8 cellular contexts compared by ENCODE assay signal in genomic region chr1:146007048-146007784, GRCh38. TPM values are rescaled to one million over a fixed set of nuclear protein-coding genes. Genes with fewer than 3 reads are reported as not detected.
A peak's percentile ranks its signal among the peaks of the same experiment; 100 is the strongest.
DNase-seq lines count a peak whose midpoint lies in the region; ATAC-seq and TF ChIP-seq lines count a peak whose summit lies in the region.

No MANE protein-coding gene starts in this region.

- no peak overlapping the region for H3K4me3 ChIP-seq in lower leg skin (ENCODE audit: low read depth, poor library complexity, severe bottlenecking)

- ATAC-seq in HG03097 (IDR thresholded peaks at IDR 0.05; ENCODE audit: low FRiP score, unreplicated experiment) (peak; percentile 57), GM19397 (IDR thresholded peaks at IDR 0.05; ENCODE audit: unreplicated experiment) (no peak)

- peak overlapping the region; percentile 81 for H3K27ac Mint-ChIP-seq in dendritic cell treated with granulocyte-macrophage colony-stimulating factor and Interleukin-4, amounts not matched to agents 40 ng/mL and 50 ng/mL, for 4 days

- no peaks in the 10 kb centered on the region for H3K36me3 Mint-ChIP-seq in dendritic cell treated with granulocyte-macrophage colony-stimulating factor and Interleukin-4, amounts not matched to agents 40 ng/mL and 50 ng/mL, for 4 days (ENCODE audit: low read depth)

- DNase-seq in DMS114 treated with DMSO at 0.1 percent for 48 hours (lab: John Stamatoyannopoulos, UW; ENCODE audit: unreplicated experiment) (peak; percentile 87), NCI-H446 (lab: John Stamatoyannopoulos, UW) (peak; percentile 81 to 90), lower leg skin (ENCODE audit: low spot score in 2 of 2) (peak in 1 of 2 donors; percentile 88)
- DNase-seq in activated CD4-positive, alpha-beta T cell treated with anti-CD3 and anti-CD28 coated beads for 1 hour = peak; percentile 28
- DNase-seq in stimulated activated CD8-positive, alpha-beta memory T cell treated with anti-CD3 and anti-CD28 coated beads, Interleukin-12 subunit alpha, Interleukin-12 subunit beta, amount 100 ng/mL, for 1 hour (ENCODE audit: low read depth) = peak; percentile 63

- intact Hi-C loops in dendritic cell treated with granulocyte-macrophage colony-stimulating factor and Interleukin-4, amounts not matched to agents 40 ng/mL and 50 ng/mL, for 4 days (cut with micrococcal nuclease) = loop anchor here (1.0 kb wide), 1 partner anchor 30 kb away; no protein-coding TSS in a partner anchor
- intact Hi-C loops in lower leg skin (cut with DNase I; ENCODE audit: low total_unique reads) = loop anchor here (2.0 kb wide), 1 partner anchor 28 kb away; no protein-coding TSS in a partner anchor

- peak in 1 of 2 donors; percentile 69 for TF ChIP-seq POLR2A in lower leg skin (IDR thresholded peaks at IDR 0.05)

- peak in 2 of 3 donors; percentile 87 to 93 for TF ChIP-seq CTCF in lower leg skin (IDR thresholded peaks at IDR 0.05)

- H3K4me3 Mint-ChIP-seq in dendritic cell treated with granulocyte-macrophage colony-stimulating factor and Interleukin-4, amounts not matched to agents 40 ng/mL and 50 ng/mL, for 4 days = peak overlapping the region; percentile 45

- peaks cover 47% of the 10 kb centered on the region for H3K4me1 Mint-ChIP-seq in dendritic cell treated with granulocyte-macrophage colony-stimulating factor and Interleukin-4, amounts not matched to agents 40 ng/mL and 50 ng/mL, for 4 days (ENCODE audit: low read depth)

- H3K9me3 Mint-ChIP-seq in dendritic cell treated with granulocyte-macrophage colony-stimulating factor and Interleukin-4, amounts not matched to agents 40 ng/mL and 50 ng/mL, for 4 days = no peaks in the 10 kb centered on the region

- WGBS in lower leg skin, 2 donors = 1 to 2% methylated on average over 3 of the region's 3 CpGs

- no peaks in the 10 kb centered on the region for H3K27me3 Mint-ChIP-seq in dendritic cell treated with granulocyte-macrophage colony-stimulating factor and Interleukin-4, amounts not matched to agents 40 ng/mL and 50 ng/mL, for 4 days

RNA-seq across cellular contexts. Expression of gene TXNIP, which starts 10.8 kb away (rescaled TPM):
- 1,000 to 10,000 TPM; 2,445 to 6,877 (median 3,895) TPM for total RNA-seq in lower leg skin

RNA-seq across cellular contexts. Expression of gene HJV, which starts 14.3 kb away (rescaled TPM):
- not detected for total RNA-seq in lower leg skin

RNA-seq across cellular contexts. Expression of gene POLR3GL, which starts 42.7 kb away (rescaled TPM):
- total RNA-seq in lower leg skin = 10 to 100 TPM; 10.6 to 15.3 (median 14.2) TPM

RNA-seq across cellular contexts. Expression of gene ANKRD34A, which starts 42.8 kb away (rescaled TPM):
- total RNA-seq in lower leg skin = 1 to 10 TPM in 1 of 4 donors, under 1 TPM in 3; 0.12 to 1.3 (median 0.39) TPM

RNA-seq across cellular contexts. Expression of gene LIX1L, which starts 49.4 kb away (rescaled TPM):
- 10 to 100 TPM in 1 of 4 donors, 1 to 10 TPM in 3; 4.6 to 14.2 (median 7.7) TPM for total RNA-seq in lower leg skin
